ENCODE assay signal across 9 cellular contexts in the genomic region with DNA sequence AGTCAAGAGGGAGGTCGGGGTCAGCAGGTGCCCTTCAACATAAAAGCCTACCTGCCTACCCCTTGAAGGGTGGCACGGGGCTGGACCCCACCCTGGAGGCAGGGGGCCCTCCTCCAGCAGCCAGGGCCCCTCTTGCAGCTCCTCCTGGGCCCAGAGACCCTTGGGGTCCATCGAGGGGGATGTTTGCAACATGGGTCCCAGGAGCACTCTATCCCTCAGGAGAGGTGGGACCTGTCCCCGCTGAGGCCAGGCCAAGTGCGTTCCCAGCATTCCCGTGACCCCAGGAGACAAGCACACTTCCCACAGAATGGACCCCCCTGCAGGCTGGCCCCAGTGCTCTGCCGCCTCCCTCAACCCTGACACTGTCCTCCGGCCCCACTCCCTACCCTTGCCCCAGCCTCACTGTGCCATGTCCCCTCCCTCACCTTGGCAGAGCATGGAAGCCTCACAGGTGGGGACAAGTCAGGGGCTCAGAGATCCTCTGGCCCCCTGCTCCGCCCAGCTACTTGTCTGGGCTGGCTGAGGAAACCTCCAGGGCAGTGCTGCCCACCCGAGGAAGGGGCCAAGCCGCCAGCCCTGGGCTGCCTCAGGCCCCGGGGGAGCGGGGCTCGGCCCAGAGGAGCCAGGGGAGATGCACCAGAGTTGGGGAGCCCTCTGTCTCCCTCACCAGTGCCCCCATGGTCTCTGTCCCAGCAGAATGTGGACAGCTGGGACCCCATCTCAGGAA. TPM values are rescaled to one million over a fixed set of nuclear protein-coding genes. Genes with fewer than 3 reads are reported as not detected.
DNase-seq lines count a peak whose midpoint lies in the region; ATAC-seq, FAIRE-seq and TF ChIP-seq lines count a peak whose summit lies in the region.
"Had no signal": no experiment of that assay in that cellular context is flagged by ENCODE, and none has a peak within 500 bp of the region (broad histone marks: within the 10 kb centered on the region; RNA-seq: fewer than 3 reads in every experiment).

No MANE protein-coding gene starts in this region.

- H2AFZ ChIP-seq in MM.1S (ENCODE audit: low read length) = no peak overlapping the region

- CTCF ChIA-PET in CD4-positive, alpha-beta T cell (lab: Charles Lee) = no interaction called here

- H3K27me3 Mint-ChIP-seq in CD4-positive, alpha-beta T cell = no peaks in the 10 kb centered on the region

- no peaks in the 10 kb centered on the region for H3K9me3 ChIP-seq in CD4-positive, alpha-beta T cell (ENCODE audit: control insufficient read depth, low read length)
- H3K9me3 ChIP-seq in gastroesophageal sphincter (no peaks in the 10 kb centered on the region), pancreas (no peaks in the 10 kb centered on the region), MM.1S (replicated peaks; ENCODE audit: insufficient read depth, low read length) (no peaks in the 10 kb centered on the region)

- H3K9me2 ChIP-seq in MM.1S (replicated peaks; ENCODE audit: insufficient read depth, low read length) = no peaks in the 10 kb centered on the region

- H3K36me3 ChIP-seq in gastroesophageal sphincter = peaks cover 0 to 27% of the 10 kb centered on the region in 2 donors
- H3K36me3 ChIP-seq in pancreas = no peaks in the 10 kb centered on the region
- H3K36me3 ChIP-seq in MM.1S (replicated peaks; ENCODE audit: insufficient read depth, low read length) = no peaks in the 10 kb centered on the region

- peaks cover 17% of the 10 kb centered on the region for H3F3A ChIP-seq in MM.1S (ENCODE audit: insufficient read depth, low read length)

- no peak for TF ChIP-seq EP300 in gastroesophageal sphincter (IDR thresholded peaks at IDR 0.05)

- H3K4me1 ChIP-seq in gastroesophageal sphincter (peaks cover 5 to 86% (median 65%) of the 10 kb centered on the region in 3 donors), pancreas (peaks cover 0 to 17% (median 12%) of the 10 kb centered on the region in 3 donors), MM.1S (ENCODE audit: low read length) (peaks cover 24% of the 10 kb centered on the region)

- H3K79me2 ChIP-seq in MM.1S (ENCODE audit: low read length) = peaks cover 23% of the 10 kb centered on the region

- H4K20me1 ChIP-seq in MM.1S (ENCODE audit: insufficient read depth, low read length) = no peaks in the 10 kb centered on the region

- H3K9me3 Mint-ChIP-seq in CD4-positive, alpha-beta T cell = no peaks in the 10 kb centered on the region

- no peak for ATAC-seq in CD4-positive, alpha-beta T cell (ENCODE audit: poor library complexity)
- no peak for ATAC-seq in gastroesophageal sphincter
- no peak for ATAC-seq in pancreas
- ATAC-seq in HG03520 (IDR thresholded peaks at IDR 0.05; ENCODE audit: unreplicated experiment) = no peak
- ATAC-seq in HG02973 (IDR thresholded peaks at IDR 0.05; ENCODE audit: unreplicated experiment) = no peak

- no peak overlapping the region for H3K27ac ChIP-seq in CD4-positive, alpha-beta T cell (ENCODE audit: low read depth, low read length)
- H3K27ac ChIP-seq in gastroesophageal sphincter (peak overlapping the region in 3 of 4 donors; percentile 93 to 97 (median 94)), pancreas (no peak overlapping the region), MM.1S (ENCODE audit: low read length) (no peak overlapping the region)

- FAIRE-seq in pancreas (lab: Jason Lieb, UNC) = no peak

- TF ChIP-seq POLR2A in gastroesophageal sphincter (IDR thresholded peaks at IDR 0.05) = no peak

- peak overlapping the region; percentile 44 for H3K27ac Mint-ChIP-seq in CD4-positive, alpha-beta T cell

- TF ChIP-seq CTCF in CD4-positive, alpha-beta T cell (IDR thresholded peaks at IDR 0.05) = no peak
- no peak for TF ChIP-seq CTCF in WI38 (IDR thresholded peaks at IDR 0.05; ENCODE audit: low read depth, low read length)
- no peak for TF ChIP-seq CTCF in gastroesophageal sphincter (IDR thresholded peaks at IDR 0.05)
- TF ChIP-seq CTCF in pancreas (IDR thresholded peaks at IDR 0.05) = no peak
- no peak for TF ChIP-seq CTCF in MM.1S (IDR thresholded peaks at IDR 0.05; ENCODE audit: low read length)

- no peak overlapping the region for H3K4me2 ChIP-seq in MM.1S (ENCODE audit: low read depth, low read length)

- POLR2A ChIA-PET in CD4-positive, alpha-beta T cell (lab: Charles Lee) = interaction anchor here (1.2 to 3.8 kb wide), 3 partner anchors 18 to 22 kb away, joined by 4 to 84 read pairs (median 13); a partner anchor contains a TSS

- 100% methylated on average over 1 of the region's 14 CpGs; no CpG with 5 or more reads in 1 of the 2 donors for WGBS in gastroesophageal sphincter (ENCODE audit: low coverage in 1 of 2), 2 donors
- WGBS in pancreas, 2 donors = 71 to 83% methylated on average over 14 of the region's 14 CpGs

- no peaks in the 10 kb centered on the region for H3K27me3 ChIP-seq in CD4-positive, alpha-beta T cell (ENCODE audit: control insufficient read depth, insufficient read depth, low read length)
- H3K27me3 ChIP-seq in gastroesophageal sphincter (no peaks in the 10 kb centered on the region), pancreas (no peaks in the 10 kb centered on the region), MM.1S (replicated peaks; ENCODE audit: insufficient read depth, low read length) (no peaks in the 10 kb centered on the region)

- H3K9ac ChIP-seq in MM.1S (ENCODE audit: low read length) = no peak overlapping the region

- H3K4me3 Mint-ChIP-seq in CD4-positive, alpha-beta T cell = peak overlapping the region; percentile 69

- peak in 2 of 10 experiments; percentile 7 to 29 for DNase-seq in CD4-positive, alpha-beta T cell
- DNase-seq in pancreas = peak in 5 of 6 donors; percentile 4 to 79 (median 40)
- DNase-seq in MM.1S = no peak
- DNase-seq in amniotic stem cell (lab: John Stamatoyannopoulos, UW) = no peak
- DNase-seq: NCI-H2107 had no signal

- peak overlapping the region; percentile 84 for H3K4me3 ChIP-seq in WI38 (ENCODE audit: low read depth, low read length)
- H3K4me3 ChIP-seq in gastroesophageal sphincter = peak overlapping the region in 1 of 2 donors; percentile 93
- H3K4me3 ChIP-seq in pancreas = peak overlapping the region in 2 of 4 donors; percentile 93 to 97
- no peak overlapping the region for H3K4me3 ChIP-seq in MM.1S (ENCODE audit: low read length)

- intact Hi-C loops in CD4-positive, alpha-beta T cell (cut with DNase I, micrococcal nuclease) = loop anchor here in 1 of 2 experiments (1.0 to 10.0 kb wide), 4 partner anchors 39 to 675 kb away; a partner anchor contains a TSS
- intact Hi-C loops in pancreas (cut with DNase I) = no loop called here

- peaks cover 17% of the 10 kb centered on the region for H3K36me3 Mint-ChIP-seq in CD4-positive, alpha-beta T cell (ENCODE audit: low read depth)

- H3K4me1 Mint-ChIP-seq in CD4-positive, alpha-beta T cell (ENCODE audit: low read depth) = no peaks in the 10 kb centered on the region

RNA-seq across cellular contexts. Expression of a gene that starts 2.2 kb away (rescaled TPM):
- total RNA-seq in CD4-positive, alpha-beta T cell = 100 to 1,000 TPM; 140 to 147 TPM
- total RNA-seq in gastroesophageal sphincter (10 to 100 TPM; 36.1 to 76.2 (median 55.6) TPM), pancreas (10 to 100 TPM; 14.8 to 35.8 (median 24.7) TPM)
- 10 to 100 TPM; 29.6 to 51.4 TPM for polyA plus RNA-seq in pancreas

RNA-seq across cellular contexts. Expression of a gene that starts 17.8 kb away (rescaled TPM):
- 100 to 1,000 TPM; 143 to 148 TPM for total RNA-seq in CD4-positive, alpha-beta T cell
- 10 to 100 TPM in 3 of 4 donors, 1 to 10 TPM in 1; 10.0 to 16.3 (median 12.7) TPM for total RNA-seq in gastroesophageal sphincter
- 1 to 10 TPM; 4.1 to 7.9 (median 5.7) TPM for total RNA-seq in pancreas
- 1 to 10 TPM; 8.5 to 9.6 TPM for polyA plus RNA-seq in pancreas

RNA-seq across cellular contexts. Expression of a gene that starts 17.8 kb away (rescaled TPM):
- total RNA-seq in CD4-positive, alpha-beta T cell = 1 to 10 TPM; 2.1 to 2.3 TPM
- total RNA-seq in gastroesophageal sphincter (1 to 10 TPM; 1.5 to 4.6 (median 2.6) TPM), pancreas (1 to 10 TPM in 5 of 6 donors, under 1 TPM in 1; 0.95 to 2.3 (median 1.9) TPM)
- polyA plus RNA-seq in pancreas = 1 to 10 TPM; 2.5 to 3.6 TPM

Comparison
In these comparisons a context has a peak if more than half of its experiments do, and no peak if none do; other contexts are left out.
1. DNase-seq: peak in pancreas (5 of 6); none in MM.1S (single experiment) and amniotic stem cell (single experiment).
2. H3K27ac ChIP-seq: peak in gastroesophageal sphincter (3 of 4); none in CD4-positive, alpha-beta T cell (single experiment), pancreas (0 of 4) and MM.1S (single experiment).
3. RNA of a gene that starts 17.8 kb away (total RNA-seq): 143 to 148 TPM in CD4-positive, alpha-beta T cell; 10.0 to 16.3 TPM in gastroesophageal sphincter and 4.1 to 7.9 TPM in pancreas; every median in the first group is over 4 times any median in the second.